ENCODE assay signal across 1 cellular context in genomic region chr2:133600231-133600630, GRCh38.
TF ChIP-seq lines count a peak whose summit lies in the region.

No MANE protein-coding gene starts in this region.

TF ChIP-seq in HepG2, 621 proteins besides CTCF, POLR2A, EP300 and RAD21:
- TF ChIP-seq KLF9 (CRISPR knock-in tag; IDR thresholded peaks at IDR 0.05; ENCODE audit: low read depth) (no peak), UBTF (CRISPR knock-in tag; IDR thresholded peaks at IDR 0.05) (no peak), BHLHE40 (IDR thresholded peaks at IDR 0.05; ENCODE audit: low read length) (0 out of 2 replicates have a peak, but pooled peaks have one; percentile 17)
